ENCODE assay signal across 8 cellular contexts in genomic region chr1:97849350-97850339, GRCh38.
DNase-seq lines count a peak whose midpoint lies in the region; ATAC-seq and TF ChIP-seq lines count a peak whose summit lies in the region.

No MANE protein-coding gene starts in this region.

- H3K27me3 ChIP-seq in SJCRH30 (no peaks in the 10 kb centered on the region), heart right ventricle (no peaks in the 10 kb centered on the region)

- H3K4me1 ChIP-seq in SJCRH30 (peaks cover 11% of the 10 kb centered on the region), heart right ventricle (peaks cover 0 to 31% (median 12%) of the 10 kb centered on the region in 9 donors), OCI-LY7 (ENCODE audit: insufficient read depth, low read length, poor library complexity, severe bottlenecking) (peaks cover 11% of the 10 kb centered on the region)

- whole genome bisulfite sequencing in heart right ventricle, 2 donors = 52 to 62% methylated on average over 4 of the region's 4 CpGs

- CTCF ChIA-PET in OCI-LY7 (lab: Charles Lee; ENCODE audit: unreplicated experiment) = no interaction called here

- H3K4me2 ChIP-seq in OCI-LY7 (ENCODE audit: low read length) = no peak overlapping the region

- H3K9me3 ChIP-seq in SJCRH30 (replicated peaks) = no peaks in the 10 kb centered on the region
- peaks cover 0 to 9% (median 0%) of the 10 kb centered on the region in 11 donors for H3K9me3 ChIP-seq in heart right ventricle
- no peaks in the 10 kb centered on the region for H3K9me3 ChIP-seq in OCI-LY7 (ENCODE audit: low read length)

- H4K20me1 ChIP-seq in OCI-LY7 (ENCODE audit: insufficient read depth, low read length) = no peaks in the 10 kb centered on the region

- no peaks in the 10 kb centered on the region for H3K36me3 ChIP-seq in SJCRH30
- peaks cover 0 to 10% (median 0%) of the 10 kb centered on the region in 9 donors for H3K36me3 ChIP-seq in heart right ventricle
- no peaks in the 10 kb centered on the region for H3K36me3 ChIP-seq in OCI-LY7 (ENCODE audit: insufficient read depth, low read length)

- TF ChIP-seq CTCF in heart right ventricle (IDR thresholded peaks at IDR 0.05) (no peak), OCI-LY7 (conservative IDR thresholded peaks at IDR 0.05; ENCODE audit: low read length) (no peak)

- H3K27ac ChIP-seq in SJCRH30 (peak overlapping the region; percentile 19; the same call in 1 of the 2 replicates), heart right ventricle (peak overlapping the region in 2 of 10 donors; percentile 23 to 73), OCI-LY7 (ENCODE audit: low read depth, low read length, poor library complexity, severe bottlenecking) (no peak overlapping the region)

- H3K9me2 ChIP-seq in OCI-LY7 (ENCODE audit: insufficient read depth, low read length) = no peaks in the 10 kb centered on the region

- POLR2A ChIA-PET in OCI-LY7 (lab: Charles Lee) = interaction anchor here (0.5 to 2.8 kb wide), 7 partner anchors 9 to 1953 kb away, joined by 3 to 15 read pairs (median 5); no protein-coding TSS in a partner anchor

- no peak overlapping the region; the same call in 1 of the 2 replicates for H2AFZ ChIP-seq in OCI-LY7 (ENCODE audit: low read length)

- no peak overlapping the region for H3K4me3 ChIP-seq in SJCRH30
- H3K4me3 ChIP-seq in heart right ventricle = no peak overlapping the region
- H3K4me3 ChIP-seq in OCI-LY7 (ENCODE audit: low read depth, low read length, poor library complexity, severe bottlenecking) = no peak overlapping the region

- H3K79me2 ChIP-seq in OCI-LY7 (ENCODE audit: insufficient read depth, low read depth, low read length) = no peaks in the 10 kb centered on the region

- ATAC-seq in HG03039 (IDR thresholded peaks at IDR 0.05; ENCODE audit: unreplicated experiment) (peak; percentile 39), heart right ventricle (peak in 6 of 8 donors; percentile 37 to 77 (median 59)), HG02938 (IDR thresholded peaks at IDR 0.05; ENCODE audit: unreplicated experiment) (no peak)

- BruUV-seq in OCI-LY7 (replicated peaks; lab: Mats Ljungman, UMichigan) = no TSS peak

- peak; percentile 14 for DNase-seq in NCI-H2029 (lab: John Stamatoyannopoulos, UW)
- DNase-seq in NCI-H2029 treated with DMSO at 0.1 percent for 48 hours (lab: John Stamatoyannopoulos, UW) = no peak
- peak in 1 of 2 experiments; percentile 28 for DNase-seq in SJCRH30
- no peak for DNase-seq in heart right ventricle
- no peak for DNase-seq in NCI-H526 treated with DMSO at 0.1 percent for 48 hours (lab: John Stamatoyannopoulos, UW)
- no peak for DNase-seq in OCI-LY7 (ENCODE audit: low spot score)

- intact Hi-C loops in heart right ventricle (cut with DNase I) = no loop called here
- intact Hi-C loops in OCI-LY7 (cut with micrococcal nuclease; ENCODE audit: unreplicated experiment) = no loop called here
